31 cellular contexts compared by ENCODE assay signal in the genomic region with DNA sequence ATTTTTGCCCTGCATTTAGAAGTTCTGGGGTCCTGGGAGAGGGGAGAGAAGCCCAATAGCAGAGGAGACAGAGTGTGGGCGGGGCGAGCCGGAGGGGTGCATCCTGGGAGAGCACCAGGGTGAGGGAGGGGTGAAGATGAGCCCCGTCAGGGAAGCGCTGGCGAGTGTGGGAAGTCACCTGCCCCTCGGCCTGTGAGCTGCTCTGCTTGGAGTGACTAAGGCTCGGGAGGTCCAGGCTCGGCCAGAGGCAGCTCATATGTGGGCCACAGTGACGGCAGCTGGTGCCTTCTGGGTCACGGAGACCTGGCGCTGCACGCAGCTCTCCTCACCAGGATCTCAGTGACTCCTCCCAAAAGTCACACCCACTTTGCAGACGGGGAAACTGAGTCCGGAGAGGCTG. TPM values are rescaled to one million over a fixed set of nuclear protein-coding genes. Genes with fewer than 3 reads are reported as not detected.
DNase-seq lines count a peak whose midpoint lies in the region; ATAC-seq, FAIRE-seq and TF ChIP-seq lines count a peak whose summit lies in the region.
"Had no signal": no experiment of that assay in that cellular context is flagged by ENCODE, and none has a peak within 500 bp of the region (broad histone marks: within the 10 kb centered on the region; RNA-seq: fewer than 3 reads in every experiment).

No MANE protein-coding gene starts in this region.

- POLR2A ChIA-PET in K562 (lab: Yijun Ruan, JAX), result interaction anchor here (0.8 to 1.0 kb wide), 2 partner anchors 9 to 22 kb away, joined by 3 to 5 read pairs; no protein-coding TSS in a partner anchor

- no peaks in the 10 kb centered on the region for H3K79me2 ChIP-seq in K562 (ENCODE audit: control insufficient read depth, insufficient read depth, low read length)
- H3K79me2 ChIP-seq in osteoblast (ENCODE audit: insufficient read depth, low read length), result no peaks in the 10 kb centered on the region

- H3K9me1 ChIP-seq in K562 (ENCODE audit: control insufficient read depth, insufficient read depth, low read length), result no peaks in the 10 kb centered on the region

- WGBS in right cardiac atrium, result 78% methylated on average over 15 of the region's 15 CpGs
- 15% methylated on average over 15 of the region's 15 CpGs for WGBS in K562 (ENCODE audit: insufficient coverage, low coverage, missing lambda C conversion rate)

- H2AFZ ChIP-seq in K562 (ENCODE audit: low read depth, low read length) (no peak overlapping the region), osteoblast (ENCODE audit: low read length) (no peak overlapping the region)
- H2AFZ ChIP-seq: GM23338 had no signal

- no peaks in the 10 kb centered on the region for H3K9me3 ChIP-seq in right cardiac atrium (ENCODE audit: control insufficient read depth, low read length)
- H3K9me3 ChIP-seq in K562 (replicated peaks; ENCODE audit: control insufficient read depth, insufficient read depth, low read depth, low read length), result no peaks in the 10 kb centered on the region
- no peaks in the 10 kb centered on the region for H3K9me3 ChIP-seq in osteoblast (ENCODE audit: low read depth, low read length)
- H3K9me3 ChIP-seq in upper lobe of right lung, result no peaks in the 10 kb centered on the region
- H3K9me3 ChIP-seq in HAP-1, result no peaks in the 10 kb centered on the region

- no peak overlapping the region for H3K4me3 ChIP-seq in right cardiac atrium (ENCODE audit: low read length)
- no peak overlapping the region for H3K4me3 ChIP-seq in K562
- H3K4me3 ChIP-seq in osteoblast (ENCODE audit: insufficient read depth, low read length), result no peak overlapping the region
- no peak overlapping the region for H3K4me3 ChIP-seq in upper lobe of right lung
- no peak overlapping the region for H3K4me3 ChIP-seq in HAP-1
- H3K4me3 ChIP-seq: GM23338 had no signal

- no peaks in the 10 kb centered on the region for H3K27me3 ChIP-seq in right cardiac atrium (ENCODE audit: control insufficient read depth, insufficient read depth)
- H3K27me3 ChIP-seq in K562 (ENCODE audit: control insufficient read depth in 2 of 2, insufficient read depth in 2 of 2, low read length in 2 of 2), result peaks cover 45 to 72% of the 10 kb centered on the region in 2 experiments
- peaks cover 41% of the 10 kb centered on the region for H3K27me3 ChIP-seq in osteoblast (ENCODE audit: insufficient read depth, low read length)
- no peaks in the 10 kb centered on the region for H3K27me3 ChIP-seq in upper lobe of right lung
- peaks cover 4% of the 10 kb centered on the region; the same call in 1 of the 2 replicates for H3K27me3 ChIP-seq in HAP-1 (ENCODE audit: low read depth)

- TF ChIP-seq CTCF in K562 (IDR thresholded peaks at IDR 0.05 in 2 of 3, conservative IDR thresholded peaks at IDR 0.05 in 1 of 3; ENCODE audit: insufficient read depth in 2 of 3, low read depth in 1 of 3, low read length in 3 of 3) (no peak), osteoblast (IDR thresholded peaks at IDR 0.05; ENCODE audit: extremely low read depth, low read depth, low read length) (no peak), upper lobe of right lung (IDR thresholded peaks at IDR 0.05) (no peak)

- intact Hi-C loops in Right ventricle myocardium superior (cut with DNase I) (no loop called here), right cardiac atrium (cut with DNase I) (no loop called here), K562 (cut with micrococcal nuclease) (no loop called here), upper lobe of right lung (cut with DNase I) (no loop called here)

- no peak for FAIRE-seq in K562 (lab: Jason Lieb, UNC)
- FAIRE-seq: GM18507, HepG2 had no signal

- CTCF ChIA-PET in K562 (lab: Yijun Ruan, JAX; ENCODE audit: low intra/inter-chr PET ratio), result no interaction called here

- no peak for TF ChIP-seq RAD21 in K562 (CRISPR knock-in tag; conservative IDR thresholded peaks at IDR 0.05 in 1 of 2, IDR thresholded peaks at IDR 0.05 in 1 of 2)

- TF ChIP-seq POLR2A in K562 (conservative IDR thresholded peaks at IDR 0.05), result no peak

- H3K9ac ChIP-seq in K562 (ENCODE audit: insufficient read depth in 1 of 2, low read depth in 2 of 2, low read length in 2 of 2), result peak overlapping the region in 1 of 2 experiments; percentile 56; a peak in 1 of 4 replicates

- H3K36me3 ChIP-seq in K562 (ENCODE audit: control insufficient read depth, insufficient read depth, low read length) (no peaks in the 10 kb centered on the region), osteoblast (ENCODE audit: insufficient read depth, low read length) (no peaks in the 10 kb centered on the region), upper lobe of right lung (no peaks in the 10 kb centered on the region), HAP-1 (replicated peaks) (no peaks in the 10 kb centered on the region)

- H4K20me1 ChIP-seq in K562 (replicated peaks; ENCODE audit: control insufficient read depth, insufficient read depth, low read length), result peaks cover 6% of the 10 kb centered on the region
- no peaks in the 10 kb centered on the region for H4K20me1 ChIP-seq in osteoblast (ENCODE audit: insufficient read depth, low read length)

- ATAC-seq in Right ventricle myocardium superior (ENCODE audit: poor library complexity) (no peak), right cardiac atrium (no peak), K562 (peak; percentile 76), upper lobe of right lung (no peak)
- ATAC-seq: GM23338, PC-3 had no signal

- H3K4me2 ChIP-seq in K562 (ENCODE audit: insufficient read depth, low read length), result no peak overlapping the region
- H3K4me2 ChIP-seq in osteoblast (ENCODE audit: insufficient read depth, low read length), result no peak overlapping the region
- H3K4me2 ChIP-seq: GM23338 had no signal

- in situ Hi-C loops in K562 (cut with MboI) (no loop called here), HAP-1 (cut with MboI; ENCODE audit: low sequenced_read_pairs) (no loop called here)

- no peak for TF ChIP-seq EP300 in K562 (IDR thresholded peaks at IDR 0.05; ENCODE audit: low read length)

- H3K4me1 ChIP-seq in right cardiac atrium (ENCODE audit: control insufficient read depth, insufficient read depth, low read length) (no peaks in the 10 kb centered on the region), K562 (replicated peaks in 1 of 2; ENCODE audit: control insufficient read depth in 2 of 2, insufficient read depth in 2 of 2, low read length in 2 of 2) (peaks cover 0 to 28% of the 10 kb centered on the region in 2 experiments; a peak in 3 of 5 replicates), osteoblast (ENCODE audit: insufficient read depth, low read length) (peaks cover 21% of the 10 kb centered on the region), upper lobe of right lung (peaks cover 6% of the 10 kb centered on the region), HAP-1 (no peaks in the 10 kb centered on the region)

- peak; percentile 39 for DNase-seq in Right ventricle myocardium superior
- DNase-seq in right cardiac atrium, result no peak
- DNase-seq in K562 (ENCODE audit: extremely low read depth in 1 of 4, low spot score in 3 of 4), result peak in 1 of 4 experiments; percentile 44
- peak; percentile 44 for DNase-seq in osteoblast (ENCODE audit: insufficient read length, low spot score, missing footprints)
- peak; percentile 53 for DNase-seq in upper lobe of right lung
- DNase-seq in NCI-H345 treated with DMSO at 0.1 percent for 48 hours (lab: John Stamatoyannopoulos, UW; ENCODE audit: unreplicated experiment), result no peak
- no peak for DNase-seq in SW 1271 (lab: John Stamatoyannopoulos, UW)
- no peak for DNase-seq in HAP-1 (ENCODE audit: low spot score in 2 of 2)
- DNase-seq: 8988T; CD4-positive, CD25-positive, alpha-beta regulatory T cell; DMS153; DND-41; Kasumi-1; MV-4-11; NCI-H1105; NCI-H1436 treated with DMSO at 0.1 percent for 48 hours; NCI-H187 treated with DMSO at 0.1 percent for 48 hours; NCI-H446 treated with DMSO at 0.1 percent for 48 hours; NCI-H526; NCI-H82; NK-92 treated with Interleukin-12 subunit alpha and Interleukin-12 subunit beta, amount 100 ng/mL, for 24 hours; PC-3; SHP77 had no signal

- no TSS peak for BruUV-seq in K562 (replicated peaks; lab: Mats Ljungman, UMichigan)

- H3K27ac ChIP-seq in right cardiac atrium (ENCODE audit: low read length) (no peak overlapping the region), K562 (ENCODE audit: extremely low read depth, low read depth, low read length) (no peak overlapping the region), osteoblast (ENCODE audit: low read depth, low read length) (no peak overlapping the region), upper lobe of right lung (no peak overlapping the region)

RNA-seq across cellular contexts. Expression of a gene that starts 1.1 kb away (rescaled TPM):
- not detected for total RNA-seq in Right ventricle myocardium superior
- under 1 TPM in 3 of 4 donors, not detected in 1; 0.35 to 0.64 (median 0.51) TPM for total RNA-seq in right cardiac atrium
- polyA plus RNA-seq in right cardiac atrium, result not detected
- 1.4 TPM in 1 of 2 replicates, not detected in the other for total RNA-seq in K562 (2011; cell fraction: chromatin; rRNA removed; ENCODE audit: low replicate concordance)
- total RNA-seq in K562 (2011; cell fraction: nucleolus; rRNA removed), result 0.83 TPM in 1 of 2 replicates, not detected in the other
- not detected in 2 replicates for total RNA-seq in K562 (2011; cell fraction: nucleoplasm; rRNA removed)
- total RNA-seq in K562 (2014; rRNA removed), result 0.24 TPM in 1 of 2 replicates, not detected in the other
- not detected in 2 replicates for total RNA-seq in K562 (2014; rRNA removed; fragmentation: Illumina TruSeq; extraction: Trizol)
- 0.25 TPM in 1 of 2 replicates, not detected in the other for total RNA-seq in K562 (2015; rRNA removed; fragmentation: Illumina TruSeq; extraction: Trizol)
- total RNA-seq in K562 (2021), result 0.35 and 0.40 TPM in 2 replicates
- polyA plus RNA-seq in K562 (2011; rRNA removed), result 0.43 and 0.58 TPM in 2 replicates
- 0.40 and 0.46 TPM in 2 replicates for polyA plus RNA-seq in K562 (2011; cell fraction: cytosol; rRNA removed)
- 1.2 and 1.5 TPM in 2 replicates for polyA plus RNA-seq in K562 (2011; cell fraction: nucleus; rRNA removed)
- polyA plus RNA-seq in K562 (2012), result 0.87 and 2.6 TPM in 2 replicates
- 0.40 TPM in 1 of 2 replicates, not detected in the other for polyA plus RNA-seq in K562 (2014; fragmentation: Illumina TruSeq; extraction: Trizol)
- polyA plus RNA-seq in K562 (2014; fragmentation: Nextera tagmentation; extraction: Ambion mirVana), result not detected
- 0.33 and 0.49 TPM in 2 replicates for polyA plus RNA-seq in K562 (2014; rRNA removed)
- 0.45 TPM in 1 of 2 replicates, not detected in the other for polyA minus RNA-seq in K562 (2011; rRNA and poly(A)+ RNA removed)
- not detected in 2 replicates for polyA minus RNA-seq in K562 (2011; cell fraction: cytosol; rRNA and poly(A)+ RNA removed)
- polyA minus RNA-seq in K562 (2011; cell fraction: nucleus; rRNA and poly(A)+ RNA removed), result 0.56 and 0.67 TPM in 2 replicates
- total RNA-seq in osteoblast, result 0.88 and 1.4 TPM in 2 replicates
- not detected for total RNA-seq in upper lobe of right lung
- total RNA-seq: CD4-positive, CD25-positive, alpha-beta regulatory T cell; GM23338; SK-MEL-5 had no signal
- polyA plus RNA-seq: GM23338 had no signal

RNA-seq across cellular contexts. Expression of a gene that starts 14.2 kb away (rescaled TPM):
- total RNA-seq in Right ventricle myocardium superior (not detected), right cardiac atrium (not detected), K562 (2014; rRNA removed) (61.3 and 77.8 TPM in 2 replicates), K562 (2014; rRNA removed; fragmentation: Illumina TruSeq; extraction: Trizol) (41.5 and 43.6 TPM in 2 replicates), K562 (2015; rRNA removed; fragmentation: Illumina TruSeq; extraction: Trizol) (41.7 and 43.7 TPM in 2 replicates), K562 (2021) (113 and 121 TPM in 2 replicates), osteoblast (not detected in 2 replicates), upper lobe of right lung (17.1 TPM)
- polyA plus RNA-seq in right cardiac atrium (not detected), K562 (2011; rRNA removed) (112 and 157 TPM in 2 replicates), K562 (2014; fragmentation: Illumina TruSeq; extraction: Trizol) (76.1 and 104 TPM in 2 replicates), K562 (2014; fragmentation: Nextera tagmentation; extraction: Ambion mirVana) (10 to 100 TPM; 12.1 to 21.0 TPM), K562 (2014; rRNA removed) (106 and 107 TPM in 2 replicates)
- 205 and 513 TPM in 2 replicates for total RNA-seq in K562 (2011; cell fraction: chromatin; rRNA removed; ENCODE audit: low replicate concordance)
- 438 and 448 TPM in 2 replicates for total RNA-seq in K562 (2011; cell fraction: nucleolus; rRNA removed)
- 292 and 307 TPM in 2 replicates for total RNA-seq in K562 (2011; cell fraction: nucleoplasm; rRNA removed)
- 149 and 221 TPM in 2 replicates for polyA plus RNA-seq in K562 (2011; cell fraction: cytosol; rRNA removed)
- polyA plus RNA-seq in K562 (2011; cell fraction: nucleus; rRNA removed), result 780 and 951 TPM in 2 replicates
- polyA plus RNA-seq in K562 (2012), result 109 and 148 TPM in 2 replicates
- 23.0 and 37.7 TPM in 2 replicates for polyA minus RNA-seq in K562 (2011; rRNA and poly(A)+ RNA removed)
- 26.8 and 31.8 TPM in 2 replicates for polyA minus RNA-seq in K562 (2011; cell fraction: cytosol; rRNA and poly(A)+ RNA removed)
- polyA minus RNA-seq in K562 (2011; cell fraction: nucleus; rRNA and poly(A)+ RNA removed), result 53.4 and 78.8 TPM in 2 replicates
- total RNA-seq: CD4-positive, CD25-positive, alpha-beta regulatory T cell; HepG2; HT1080; PC-3; RPMI7951; SK-MEL-5 had no signal
- polyA plus RNA-seq: HepG2 had no signal

RNA-seq across cellular contexts. Expression of a gene that starts 26.8 kb away (rescaled TPM):
- total RNA-seq in Right ventricle myocardium superior (not detected), right cardiac atrium (not detected), K562 (2014; rRNA removed) (not detected in 2 replicates), K562 (2014; rRNA removed; fragmentation: Illumina TruSeq; extraction: Trizol) (not detected in 2 replicates), K562 (2015; rRNA removed; fragmentation: Illumina TruSeq; extraction: Trizol) (not detected in 2 replicates), K562 (2021) (not detected in 2 replicates), osteoblast (not detected in 2 replicates), upper lobe of right lung (15.2 TPM)
- polyA plus RNA-seq in right cardiac atrium (not detected), K562 (2011; rRNA removed) (0.13 TPM in 1 of 2 replicates, not detected in the other), K562 (2014; fragmentation: Illumina TruSeq; extraction: Trizol) (not detected in 2 replicates), K562 (2014; fragmentation: Nextera tagmentation; extraction: Ambion mirVana) (not detected), K562 (2014; rRNA removed) (0.42 TPM in 1 of 2 replicates, not detected in the other)
- not detected in 2 replicates for total RNA-seq in K562 (2011; cell fraction: chromatin; rRNA removed; ENCODE audit: low replicate concordance)
- total RNA-seq in K562 (2011; cell fraction: nucleolus; rRNA removed), result not detected in 2 replicates
- total RNA-seq in K562 (2011; cell fraction: nucleoplasm; rRNA removed), result not detected in 2 replicates
- polyA plus RNA-seq in K562 (2011; cell fraction: cytosol; rRNA removed), result 0.07 TPM in 1 of 2 replicates, not detected in the other
- 0.29 and 0.97 TPM in 2 replicates for polyA plus RNA-seq in K562 (2011; cell fraction: nucleus; rRNA removed)
- polyA plus RNA-seq in K562 (2012), result 0.24 TPM in 1 of 2 replicates, not detected in the other
- polyA minus RNA-seq in K562 (2011; rRNA and poly(A)+ RNA removed), result not detected in 2 replicates
- not detected in 2 replicates for polyA minus RNA-seq in K562 (2011; cell fraction: cytosol; rRNA and poly(A)+ RNA removed)
- not detected in 2 replicates for polyA minus RNA-seq in K562 (2011; cell fraction: nucleus; rRNA and poly(A)+ RNA removed)
- total RNA-seq: CD4-positive, CD25-positive, alpha-beta regulatory T cell; HT1080; MCF 10A; SK-MEL-5 had no signal
- polyA plus RNA-seq: BJ; CD4-positive, CD25-positive, alpha-beta regulatory T cell had no signal

RNA-seq across cellular contexts. Expression of a gene that starts 32.9 kb away (rescaled TPM):
- total RNA-seq in Right ventricle myocardium superior (not detected), right cardiac atrium (not detected), K562 (2014; rRNA removed) (not detected in 2 replicates), K562 (2014; rRNA removed; fragmentation: Illumina TruSeq; extraction: Trizol) (not detected in 2 replicates), K562 (2015; rRNA removed; fragmentation: Illumina TruSeq; extraction: Trizol) (not detected in 2 replicates), K562 (2021) (not detected in 2 replicates), osteoblast (not detected in 2 replicates), upper lobe of right lung (not detected)
- polyA plus RNA-seq in right cardiac atrium (not detected), K562 (2011; rRNA removed) (not detected in 2 replicates), K562 (2014; fragmentation: Illumina TruSeq; extraction: Trizol) (not detected in 2 replicates), K562 (2014; fragmentation: Nextera tagmentation; extraction: Ambion mirVana) (not detected), K562 (2014; rRNA removed) (not detected in 2 replicates)
- not detected in 2 replicates for total RNA-seq in K562 (2011; cell fraction: chromatin; rRNA removed; ENCODE audit: low replicate concordance)
- not detected in 2 replicates for total RNA-seq in K562 (2011; cell fraction: nucleolus; rRNA removed)
- total RNA-seq in K562 (2011; cell fraction: nucleoplasm; rRNA removed), result not detected in 2 replicates
- polyA plus RNA-seq in K562 (2011; cell fraction: cytosol; rRNA removed), result not detected in 2 replicates
- not detected in 2 replicates for polyA plus RNA-seq in K562 (2011; cell fraction: nucleus; rRNA removed)
- polyA plus RNA-seq in K562 (2012), result not detected in 2 replicates
- polyA minus RNA-seq in K562 (2011; rRNA and poly(A)+ RNA removed), result 0.18 TPM in 1 of 2 replicates, not detected in the other
- not detected in 2 replicates for polyA minus RNA-seq in K562 (2011; cell fraction: cytosol; rRNA and poly(A)+ RNA removed)
- polyA minus RNA-seq in K562 (2011; cell fraction: nucleus; rRNA and poly(A)+ RNA removed), result not detected in 2 replicates
- total RNA-seq: CD4-positive, CD25-positive, alpha-beta regulatory T cell; GM23338; HepG2; HT1080; MCF 10A; PC-3; RPMI7951; SK-MEL-5 had no signal
- polyA plus RNA-seq: BJ; CD4-positive, CD25-positive, alpha-beta regulatory T cell; GM23338; HepG2 had no signal

RNA-seq across cellular contexts. Expression of a gene that starts 43.8 kb away (rescaled TPM):
- total RNA-seq in Right ventricle myocardium superior, result not detected
- not detected for total RNA-seq in right cardiac atrium
- polyA plus RNA-seq in right cardiac atrium, result not detected
- total RNA-seq in K562 (2011; cell fraction: chromatin; rRNA removed; ENCODE audit: low replicate concordance), result not detected in 2 replicates
- total RNA-seq in K562 (2011; cell fraction: nucleolus; rRNA removed), result not detected in 2 replicates
- not detected in 2 replicates for total RNA-seq in K562 (2011; cell fraction: nucleoplasm; rRNA removed)
- total RNA-seq in K562 (2014; rRNA removed), result not detected in 2 replicates
- not detected in 2 replicates for total RNA-seq in K562 (2014; rRNA removed; fragmentation: Illumina TruSeq; extraction: Trizol)
- not detected in 2 replicates for total RNA-seq in K562 (2015; rRNA removed; fragmentation: Illumina TruSeq; extraction: Trizol)
- not detected in 2 replicates for total RNA-seq in K562 (2021)
- polyA plus RNA-seq in K562 (2011; rRNA removed), result not detected in 2 replicates
- polyA plus RNA-seq in K562 (2011; cell fraction: cytosol; rRNA removed), result not detected in 2 replicates
- polyA plus RNA-seq in K562 (2011; cell fraction: nucleus; rRNA removed), result not detected in 2 replicates
- 0.06 TPM in 1 of 2 replicates, not detected in the other for polyA plus RNA-seq in K562 (2012)
- not detected in 2 replicates for polyA plus RNA-seq in K562 (2014; fragmentation: Illumina TruSeq; extraction: Trizol)
- not detected for polyA plus RNA-seq in K562 (2014; fragmentation: Nextera tagmentation; extraction: Ambion mirVana)
- not detected in 2 replicates for polyA plus RNA-seq in K562 (2014; rRNA removed)
- polyA minus RNA-seq in K562 (2011; rRNA and poly(A)+ RNA removed), result not detected in 2 replicates
- not detected in 2 replicates for polyA minus RNA-seq in K562 (2011; cell fraction: cytosol; rRNA and poly(A)+ RNA removed)
- polyA minus RNA-seq in K562 (2011; cell fraction: nucleus; rRNA and poly(A)+ RNA removed), result not detected in 2 replicates
- total RNA-seq in osteoblast, result not detected in 2 replicates
- total RNA-seq in upper lobe of right lung, result not detected
- total RNA-seq: CD4-positive, CD25-positive, alpha-beta regulatory T cell; HepG2; HT1080; MCF 10A; RPMI7951 had no signal
- polyA plus RNA-seq: BJ; CD4-positive, CD25-positive, alpha-beta regulatory T cell; HepG2 had no signal

Comparison
In these comparisons a context has a peak if more than half of its experiments do, and no peak if none do; other contexts are left out.
1. DNase-seq: peak in Right ventricle myocardium superior (single experiment), osteoblast (single experiment) and upper lobe of right lung (single experiment); none in right cardiac atrium (0 of 3), NCI-H345 treated with DMSO at 0.1 percent for 48 hours (single experiment), SW 1271 (0 of 2) and HAP-1 (0 of 2).
2. RNA of a gene that starts 14.2 kb away (total RNA-seq): 41.5 to 513 TPM in K562 and 17.1 TPM in upper lobe of right lung (single experiment); not detected in Right ventricle myocardium superior (single experiment), not detected in right cardiac atrium and not detected in osteoblast; every median in the first group is over 10 times any median in the second.
3. RNA of a gene that starts 26.8 kb away (total RNA-seq): 15.2 TPM in upper lobe of right lung (single experiment); not detected in right cardiac atrium, not detected in Right ventricle myocardium superior (single experiment), not detected in K562 and not detected in osteoblast; every median in the first group is over 10 times any median in the second.